ENCODE assay signal across 16 cellular contexts in the genomic region with DNA sequence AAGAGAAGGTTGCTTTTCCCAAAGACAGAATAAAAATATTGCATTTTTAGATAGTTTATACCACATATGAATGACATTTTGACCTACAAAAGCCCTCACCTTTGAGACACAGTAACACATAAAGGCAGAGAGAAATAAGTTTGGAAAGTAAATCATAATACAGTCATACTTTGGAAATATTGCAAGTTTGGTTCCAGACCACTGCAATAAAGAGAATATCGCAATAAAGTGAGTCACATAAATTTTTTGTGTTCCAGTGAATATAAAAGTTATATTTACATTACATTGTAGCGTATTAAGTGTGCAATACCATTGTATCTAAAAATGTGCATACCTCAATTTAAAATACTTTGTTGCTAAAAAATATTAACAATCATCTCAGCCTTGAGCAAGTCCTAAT. TPM values are rescaled to one million over a fixed set of nuclear protein-coding genes. Genes with fewer than 3 reads are reported as not detected.
DNase-seq lines count a peak whose midpoint lies in the region; ATAC-seq and TF ChIP-seq lines count a peak whose summit lies in the region.
"Had no signal": no experiment of that assay in that cellular context is flagged by ENCODE, and none has a peak within 500 bp of the region (broad histone marks: within the 10 kb centered on the region; RNA-seq: fewer than 3 reads in every experiment).

No MANE protein-coding gene starts in this region.

- in situ Hi-C loops in mammary epithelial cell (cut with MboI; ENCODE audit: low sequenced_read_pairs in 2 of 2) (no loop called here), GM13977 (cut with MboI; ENCODE audit: low pct_unique_long_range_greater_than_20kb, low sequenced_read_pairs, unreplicated experiment) (no loop called here)

- no peaks in the 10 kb centered on the region for H3K79me2 ChIP-seq in mammary epithelial cell (ENCODE audit: insufficient read depth, low read length)

- POLR2A ChIA-PET in MCF 10A (lab: Yijun Ruan, JAX), result no interaction called here

- H3K9me3 ChIP-seq in mammary epithelial cell (replicated peaks; ENCODE audit: insufficient read depth, low read length) (no peaks in the 10 kb centered on the region), right cardiac atrium (ENCODE audit: control insufficient read depth, low read length) (no peaks in the 10 kb centered on the region)

- no peak overlapping the region for H3K9ac ChIP-seq in mammary epithelial cell (ENCODE audit: insufficient read depth, low read length)

- H3K27ac ChIP-seq in mammary epithelial cell (ENCODE audit: insufficient read depth, low read depth, low read length), result no peak overlapping the region
- no peak overlapping the region for H3K27ac ChIP-seq in right cardiac atrium (ENCODE audit: low read length)
- H3K27ac ChIP-seq: 22Rv1, A549, C4-2B had no signal

- no peaks in the 10 kb centered on the region for H3K36me3 Mint-ChIP-seq in MCF 10A (ENCODE audit: insufficient read depth, unreplicated experiment)

- H3K4me1 ChIP-seq in mammary epithelial cell (ENCODE audit: insufficient read depth, low read length) (peaks cover 6% of the 10 kb centered on the region), right cardiac atrium (ENCODE audit: control insufficient read depth, insufficient read depth, low read length) (no peaks in the 10 kb centered on the region)

- CTCF ChIA-PET in MCF 10A (lab: Yijun Ruan, JAX) (interaction anchor here (0.6 to 1.0 kb wide), 2 partner anchors 17 to 78 kb away, joined by 4 to 5 read pairs; no protein-coding TSS in a partner anchor), mammary epithelial cell (lab: Charles Lee; ENCODE audit: low non-redundant PET) (no interaction called here)

- H3K27ac Mint-ChIP-seq in MCF 10A (ENCODE audit: low read depth, unreplicated experiment), result no peak overlapping the region
- H3K27ac Mint-ChIP-seq: CD4-positive, alpha-beta T cell; H9 had no signal

- dilution Hi-C loops in mammary epithelial cell (cut with HindIII; ENCODE audit: low sequenced_read_pairs), result no loop called here

- TF ChIP-seq CTCF in MCF 10A (IDR thresholded peaks at IDR 0.05; ENCODE audit: unreplicated experiment) (no peak), mammary epithelial cell (conservative IDR thresholded peaks at IDR 0.05 in 1 of 2, IDR thresholded peaks at IDR 0.05 in 1 of 2; ENCODE audit: extremely low read depth in 1 of 2, insufficient read depth in 1 of 2, low read depth in 1 of 2, low read length in 2 of 2) (no peak), fibroblast of the aortic adventitia (IDR thresholded peaks at IDR 0.05; ENCODE audit: insufficient read depth, low read length) (no peak), GM13977 (IDR thresholded peaks at IDR 0.05; ENCODE audit: extremely low read depth, insufficient read depth, missing control alignments) (no peak)

- no peaks in the 10 kb centered on the region for H4K20me1 ChIP-seq in mammary epithelial cell (ENCODE audit: insufficient read depth, low read length)

- H3K4me2 ChIP-seq in mammary epithelial cell (ENCODE audit: insufficient read depth, low read depth, low read length), result no peak overlapping the region
- H3K4me2 ChIP-seq: A549 had no signal

- H3K4me1 Mint-ChIP-seq in MCF 10A (ENCODE audit: insufficient read depth, unreplicated experiment), result peaks cover 6% of the 10 kb centered on the region

- no peaks in the 10 kb centered on the region for H3K27me3 ChIP-seq in mammary epithelial cell (ENCODE audit: insufficient read depth, low read length)
- no peaks in the 10 kb centered on the region for H3K27me3 ChIP-seq in right cardiac atrium (ENCODE audit: control insufficient read depth, insufficient read depth)

- ATAC-seq in esophagus mucosa (peak; percentile 36), right cardiac atrium (no peak), left ventricle myocardium superior (no peak)
- ATAC-seq: A549 had no signal

- 87% methylated on average over 2 of the region's 2 CpGs for WGBS in mammary epithelial cell (ENCODE audit: low coverage, missing lambda C conversion rate)
- WGBS in right cardiac atrium, result 96% methylated on average over 2 of the region's 2 CpGs

- intact Hi-C loops in MCF 10A (cut with micrococcal nuclease), result no loop called here
- intact Hi-C loops in mammary epithelial cell (cut with micrococcal nuclease), result no loop called here
- intact Hi-C loops in right cardiac atrium (cut with DNase I), result no loop called here
- intact Hi-C loops in left ventricle myocardium superior (cut with micrococcal nuclease), result no loop called here

- DNase-seq in MCF 10A (ENCODE audit: unreplicated experiment) (peak; percentile 32), mammary epithelial cell (no peak), fibroblast of the aortic adventitia (ENCODE audit: low read depth) (peak; percentile 46), GM13977 (ENCODE audit: low spot score) (no peak), right cardiac atrium (no peak), left ventricle myocardium superior (no peak)
- DNase-seq: AML-193; CD4-positive, alpha-beta T cell; DMS153; DMS79; GDM1; H9 had no signal

- H3K9me3 Mint-ChIP-seq in MCF 10A (ENCODE audit: unreplicated experiment), result peaks cover 5% of the 10 kb centered on the region
- H3K9me3 Mint-ChIP-seq: CD4-positive, alpha-beta T cell had no signal

- H3K4me3 ChIP-seq in mammary epithelial cell (replicated peaks in 1 of 3; ENCODE audit: insufficient read depth in 1 of 3, low read depth in 2 of 3, low read length in 3 of 3), result no peak overlapping the region
- no peak overlapping the region for H3K4me3 ChIP-seq in fibroblast of the aortic adventitia (ENCODE audit: low read depth, low read length)
- no peak overlapping the region for H3K4me3 ChIP-seq in right cardiac atrium (ENCODE audit: low read length)
- H3K4me3 ChIP-seq: A549 had no signal

- no peaks in the 10 kb centered on the region for H3K27me3 Mint-ChIP-seq in MCF 10A (ENCODE audit: insufficient read depth, unreplicated experiment)
- H3K27me3 Mint-ChIP-seq: CD4-positive, alpha-beta T cell had no signal

- H3K4me3 Mint-ChIP-seq in MCF 10A (ENCODE audit: unreplicated experiment), result no peak overlapping the region
- H3K4me3 Mint-ChIP-seq: CD4-positive, alpha-beta T cell; H9 had no signal

- H3K36me3 ChIP-seq in mammary epithelial cell (ENCODE audit: insufficient read depth, low read length), result no peaks in the 10 kb centered on the region

- H2AFZ ChIP-seq in mammary epithelial cell (ENCODE audit: low read depth, low read length), result no peak overlapping the region

- BruUV-seq in MCF 10A (replicated peaks; lab: Mats Ljungman, UMichigan) (no TSS peak), mammary epithelial cell (replicated peaks; lab: Mats Ljungman, UMichigan) (no TSS peak)

RNA-seq across cellular contexts. Expression of a gene that starts 40.3 kb away (rescaled TPM):
- 11.4 and 13.0 TPM in 2 replicates for total RNA-seq in MCF 10A (2022)
- total RNA-seq in mammary epithelial cell, result 10 to 100 TPM; 32.2 to 37.8 TPM
- 14.0 TPM for polyA plus RNA-seq in mammary epithelial cell
- polyA minus RNA-seq in mammary epithelial cell, result 15.1 TPM
- 7.1 TPM for total RNA-seq in esophagus mucosa
- total RNA-seq in fibroblast of the aortic adventitia (ENCODE audit: low replicate concordance), result 25.1 and 40.6 TPM in 2 replicates
- 10 to 100 TPM in 2 of 4 donors, 1 to 10 TPM in 2; 9.3 to 12.9 (median 10.0) TPM for total RNA-seq in right cardiac atrium
- polyA plus RNA-seq in right cardiac atrium, result 5.0 TPM
- 6.4 TPM for total RNA-seq in left ventricle myocardium superior

Comparison
In these comparisons a context has a peak if more than half of its experiments do, and no peak if none do; other contexts are left out.
1. DNase-seq: peak in MCF 10A (single experiment) and fibroblast of the aortic adventitia (single experiment); none in mammary epithelial cell (single experiment), GM13977 (single experiment), right cardiac atrium (0 of 3) and left ventricle myocardium superior (single experiment).